In the genomic region with DNA sequence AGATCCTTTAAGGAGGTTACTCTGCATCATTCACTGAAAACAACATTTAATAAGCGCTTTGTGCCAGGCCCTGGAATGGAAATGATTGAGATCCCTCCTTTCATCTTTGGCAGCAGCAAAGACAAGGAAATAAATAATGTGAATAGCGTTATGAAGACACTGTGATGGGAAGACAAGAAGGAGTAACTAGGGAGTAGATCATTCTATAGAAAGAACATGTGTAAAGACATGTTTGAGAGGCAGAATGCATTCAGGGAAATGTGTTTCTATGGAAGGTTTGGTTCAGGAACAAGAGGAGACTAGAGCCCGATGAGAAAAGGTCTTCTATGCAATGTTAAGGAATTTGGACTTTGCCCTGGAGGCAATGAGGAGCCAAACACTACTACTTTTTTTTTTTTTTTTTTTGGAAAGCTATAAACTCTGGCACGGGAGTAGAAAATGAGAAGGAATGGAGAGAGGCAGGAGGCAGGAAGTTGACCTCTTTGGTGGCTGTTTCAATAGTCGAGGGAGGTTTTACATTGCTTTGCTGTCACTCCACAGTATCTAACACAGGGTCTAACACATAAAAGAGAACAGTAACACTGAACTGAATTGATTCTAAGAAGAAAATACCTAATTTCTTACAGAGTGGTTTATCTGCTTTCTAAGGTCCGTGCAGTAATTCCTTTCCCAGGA, we compare ENCODE assay signal across 10 cellular contexts. TPM values are rescaled to one million over a fixed set of nuclear protein-coding genes. Genes with fewer than 3 reads are reported as not detected.
DNase-seq lines count a peak whose midpoint lies in the region; ATAC-seq and TF ChIP-seq lines count a peak whose summit lies in the region.
"Had no signal": no experiment of that assay in that cellular context is flagged by ENCODE, and none has a peak within 500 bp of the region (broad histone marks: within the 10 kb centered on the region; RNA-seq: fewer than 3 reads in every experiment).

No MANE protein-coding gene starts in this region.

- no peak overlapping the region for H4K8ac ChIP-seq in mesendoderm (ENCODE audit: low read depth, low read length)

- H4K5ac ChIP-seq in mesendoderm (ENCODE audit: low read length), result no peak overlapping the region

- H3K56ac ChIP-seq in mesendoderm (ENCODE audit: low read length), result no peak overlapping the region

- no peaks in the 10 kb centered on the region for H3K27me3 ChIP-seq in mesendoderm (ENCODE audit: insufficient read depth, low read length, poor library complexity)

- no peak overlapping the region for H2BK15ac ChIP-seq in mesendoderm (replicated peaks; ENCODE audit: low read depth)

- H3K79me1 ChIP-seq in mesendoderm (ENCODE audit: low read length), result peaks cover 14% of the 10 kb centered on the region

- H3K4ac ChIP-seq in mesendoderm (ENCODE audit: low read depth, low read length), result no peak overlapping the region

- H2BK5ac ChIP-seq in mesendoderm (ENCODE audit: low read length), result no peak overlapping the region

- WGBS in mesendoderm (ENCODE audit: extremely low coverage, insufficient coverage, low lambda C conversion rate), result no CpG with 5 or more reads among the region's 6 CpGs

- DNase-seq in LoVo (ENCODE audit: low spot score), result peak; percentile 88
- no peak for DNase-seq in epithelial cell of prostate (ENCODE audit: low read depth, low spot score)
- DNase-seq in mesendoderm, result peak; percentile 83
- no peak for DNase-seq in NCI-H526 (lab: John Stamatoyannopoulos, UW)
- no peak for DNase-seq in NCI-H748 treated with DMSO at 0.1 percent for 48 hours (lab: John Stamatoyannopoulos, UW)
- DNase-seq: amygdala, NCI-H1105 treated with DMSO at 0.1 percent for 48 hours had no signal

- H3K4me3 ChIP-seq in mesendoderm (ENCODE audit: low read length), result no peak overlapping the region

- no peak overlapping the region for H2BK120ac ChIP-seq in mesendoderm (ENCODE audit: low read depth, low read length)

- H3K4me1 ChIP-seq in mesendoderm (ENCODE audit: control insufficient read depth, low read depth, low read length), result peaks cover 2% of the 10 kb centered on the region

- TF ChIP-seq CTCF in 22Rv1 (IDR thresholded peaks at IDR 0.05), result no peak

- H2AK5ac ChIP-seq in mesendoderm (ENCODE audit: low read length), result no peak overlapping the region

- no peaks in the 10 kb centered on the region for H3K36me3 ChIP-seq in mesendoderm (ENCODE audit: control insufficient read depth, insufficient read depth, low read length)

- H3K79me2 ChIP-seq in mesendoderm (ENCODE audit: control insufficient read depth, insufficient read depth, low read length), result peaks cover 27% of the 10 kb centered on the region

- no peak overlapping the region for H3K23ac ChIP-seq in mesendoderm (ENCODE audit: low read length)

- ATAC-seq in HG03571 (IDR thresholded peaks at IDR 0.05; ENCODE audit: unreplicated experiment) (no peak), SK-N-SH treated with all-trans-retinoic acid at 6 μM for 48 hours (no peak)

- H3K9ac ChIP-seq in mesendoderm (ENCODE audit: low read length), result no peak overlapping the region

- no peak overlapping the region for H3K4me2 ChIP-seq in mesendoderm (ENCODE audit: low read length)

- peak overlapping the region; percentile 91 for H3K27ac ChIP-seq in 22Rv1
- H3K27ac ChIP-seq in epithelial cell of prostate, result peak overlapping the region; percentile 33
- H3K27ac ChIP-seq in mesendoderm (ENCODE audit: low read depth, low read length), result no peak overlapping the region

- H3K18ac ChIP-seq in mesendoderm (ENCODE audit: low read length), result no peak overlapping the region

TF ChIP-seq in SK-N-SH treated with all-trans-retinoic acid at 6 μM for 48 hours, 23 proteins besides CTCF, POLR2A, EP300 and RAD21:
- TF ChIP-seq, protein P1, sequence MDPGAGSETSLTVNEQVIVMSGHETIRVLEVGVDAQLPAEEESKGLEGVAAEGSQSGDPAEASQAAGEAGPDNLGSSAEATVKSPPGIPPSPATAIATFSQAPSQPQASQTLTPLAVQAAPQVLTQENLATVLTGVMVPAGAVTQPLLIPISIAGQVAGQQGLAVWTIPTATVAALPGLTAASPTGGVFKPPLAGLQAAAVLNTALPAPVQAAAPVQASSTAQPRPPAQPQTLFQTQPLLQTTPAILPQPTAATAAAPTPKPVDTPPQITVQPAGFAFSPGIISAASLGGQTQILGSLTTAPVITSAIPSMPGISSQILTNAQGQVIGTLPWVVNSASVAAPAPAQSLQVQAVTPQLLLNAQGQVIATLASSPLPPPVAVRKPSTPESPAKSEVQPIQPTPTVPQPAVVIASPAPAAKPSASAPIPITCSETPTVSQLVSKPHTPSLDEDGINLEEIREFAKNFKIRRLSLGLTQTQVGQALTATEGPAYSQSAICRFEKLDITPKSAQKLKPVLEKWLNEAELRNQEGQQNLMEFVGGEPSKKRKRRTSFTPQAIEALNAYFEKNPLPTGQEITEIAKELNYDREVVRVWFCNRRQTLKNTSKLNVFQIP (CRISPR knock-in tag; IDR thresholded peaks at IDR 0.05; ENCODE audit: borderline replicate concordance, low read depth), result no peak
- no peak for TF ChIP-seq ZNF8 (CRISPR knock-in tag; IDR thresholded peaks at IDR 0.05)
- TF ChIP-seq, protein P2, sequence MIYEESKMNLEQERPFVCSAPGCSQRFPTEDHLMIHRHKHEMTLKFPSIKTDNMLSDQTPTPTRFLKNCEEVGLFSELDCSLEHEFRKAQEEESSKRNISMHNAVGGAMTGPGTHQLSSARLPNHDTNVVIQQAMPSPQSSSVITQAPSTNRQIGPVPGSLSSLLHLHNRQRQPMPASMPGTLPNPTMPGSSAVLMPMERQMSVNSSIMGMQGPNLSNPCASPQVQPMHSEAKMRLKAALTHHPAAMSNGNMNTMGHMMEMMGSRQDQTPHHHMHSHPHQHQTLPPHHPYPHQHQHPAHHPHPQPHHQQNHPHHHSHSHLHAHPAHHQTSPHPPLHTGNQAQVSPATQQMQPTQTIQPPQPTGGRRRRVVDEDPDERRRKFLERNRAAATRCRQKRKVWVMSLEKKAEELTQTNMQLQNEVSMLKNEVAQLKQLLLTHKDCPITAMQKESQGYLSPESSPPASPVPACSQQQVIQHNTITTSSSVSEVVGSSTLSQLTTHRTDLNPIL (CRISPR knock-in tag; IDR thresholded peaks at IDR 0.05; ENCODE audit: low read depth), result no peak
- no peak for TF ChIP-seq TOX (CRISPR knock-in tag; IDR thresholded peaks at IDR 0.05; ENCODE audit: borderline replicate concordance)
- no peak for TF ChIP-seq RARB (CRISPR knock-in tag; IDR thresholded peaks at IDR 0.05)
- no peak for TF ChIP-seq OSR1 (CRISPR knock-in tag; IDR thresholded peaks at IDR 0.05)
- no peak for TF ChIP-seq ISL1 (CRISPR knock-in tag; IDR thresholded peaks at IDR 0.05)
- TF ChIP-seq, protein P3, sequence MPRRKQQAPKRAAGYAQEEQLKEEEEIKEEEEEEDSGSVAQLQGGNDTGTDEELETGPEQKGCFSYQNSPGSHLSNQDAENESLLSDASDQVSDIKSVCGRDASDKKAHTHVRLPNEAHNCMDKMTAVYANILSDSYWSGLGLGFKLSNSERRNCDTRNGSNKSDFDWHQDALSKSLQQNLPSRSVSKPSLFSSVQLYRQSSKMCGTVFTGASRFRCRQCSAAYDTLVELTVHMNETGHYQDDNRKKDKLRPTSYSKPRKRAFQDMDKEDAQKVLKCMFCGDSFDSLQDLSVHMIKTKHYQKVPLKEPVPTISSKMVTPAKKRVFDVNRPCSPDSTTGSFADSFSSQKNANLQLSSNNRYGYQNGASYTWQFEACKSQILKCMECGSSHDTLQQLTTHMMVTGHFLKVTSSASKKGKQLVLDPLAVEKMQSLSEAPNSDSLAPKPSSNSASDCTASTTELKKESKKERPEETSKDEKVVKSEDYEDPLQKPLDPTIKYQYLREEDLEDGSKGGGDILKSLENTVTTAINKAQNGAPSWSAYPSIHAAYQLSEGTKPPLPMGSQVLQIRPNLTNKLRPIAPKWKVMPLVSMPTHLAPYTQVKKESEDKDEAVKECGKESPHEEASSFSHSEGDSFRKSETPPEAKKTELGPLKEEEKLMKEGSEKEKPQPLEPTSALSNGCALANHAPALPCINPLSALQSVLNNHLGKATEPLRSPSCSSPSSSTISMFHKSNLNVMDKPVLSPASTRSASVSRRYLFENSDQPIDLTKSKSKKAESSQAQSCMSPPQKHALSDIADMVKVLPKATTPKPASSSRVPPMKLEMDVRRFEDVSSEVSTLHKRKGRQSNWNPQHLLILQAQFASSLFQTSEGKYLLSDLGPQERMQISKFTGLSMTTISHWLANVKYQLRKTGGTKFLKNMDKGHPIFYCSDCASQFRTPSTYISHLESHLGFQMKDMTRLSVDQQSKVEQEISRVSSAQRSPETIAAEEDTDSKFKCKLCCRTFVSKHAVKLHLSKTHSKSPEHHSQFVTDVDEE (CRISPR knock-in tag; IDR thresholded peaks at IDR 0.05), result no peak
- no peak for TF ChIP-seq PPARA (CRISPR knock-in tag; IDR thresholded peaks at IDR 0.05; ENCODE audit: borderline replicate concordance)
- TF ChIP-seq, protein P4, sequence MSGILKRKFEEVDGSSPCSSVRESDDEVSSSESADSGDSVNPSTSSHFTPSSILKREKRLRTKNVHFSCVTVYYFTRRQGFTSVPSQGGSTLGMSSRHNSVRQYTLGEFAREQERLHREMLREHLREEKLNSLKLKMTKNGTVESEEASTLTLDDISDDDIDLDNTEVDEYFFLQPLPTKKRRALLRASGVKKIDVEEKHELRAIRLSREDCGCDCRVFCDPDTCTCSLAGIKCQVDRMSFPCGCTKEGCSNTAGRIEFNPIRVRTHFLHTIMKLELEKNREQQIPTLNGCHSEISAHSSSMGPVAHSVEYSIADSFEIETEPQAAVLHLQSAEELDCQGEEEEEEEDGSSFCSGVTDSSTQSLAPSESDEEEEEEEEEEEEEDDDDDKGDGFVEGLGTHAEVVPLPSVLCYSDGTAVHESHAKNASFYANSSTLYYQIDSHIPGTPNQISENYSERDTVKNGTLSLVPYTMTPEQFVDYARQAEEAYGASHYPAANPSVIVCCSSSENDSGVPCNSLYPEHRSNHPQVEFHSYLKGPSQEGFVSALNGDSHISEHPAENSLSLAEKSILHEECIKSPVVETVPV (CRISPR knock-in tag; IDR thresholded peaks at IDR 0.05), result no peak

RNA-seq across cellular contexts. Expression of a gene that starts 44.9 kb away (rescaled TPM):
- polyA plus RNA-seq in mesendoderm (2013, experiment 1 of 2), result 17.7 TPM
- 16.5 TPM for polyA plus RNA-seq in mesendoderm (2013, experiment 2 of 2)

Comparison
In these comparisons a context has a peak if more than half of its experiments do, and no peak if none do; other contexts are left out.
1. DNase-seq: peak in LoVo (single experiment) and mesendoderm (single experiment); none in epithelial cell of prostate (single experiment), NCI-H526 (0 of 2) and NCI-H748 treated with DMSO at 0.1 percent for 48 hours (single experiment).